In genomic region chr6:36050947-36051710, GRCh38 we compare ENCODE assay signal across 16 cellular contexts. TPM values are rescaled to one million over a fixed set of nuclear protein-coding genes. Genes with fewer than 3 reads are reported as not detected.
"Had no signal": no experiment of that assay in that cellular context is flagged by ENCODE, and none has a peak within 500 bp of the region (broad histone marks: within the 10 kb centered on the region; RNA-seq: fewer than 3 reads in every experiment).

No MANE protein-coding gene starts in this region.

- H3K36me3 Mint-ChIP-seq: mesothelial cell of epicardium, WTC11 had no signal

- H3K4me1 Mint-ChIP-seq: neural crest cell, WTC11 had no signal

- H3K9me3 Mint-ChIP-seq: effector memory CD8-positive, alpha-beta T cell; mesothelial cell of epicardium; neural crest cell; stimulated activated naive CD8-positive, alpha-beta T cell treated with anti-CD3 and anti-CD28 coated beads, Interleukin-15, amount 100 ng/mL, for 72 hours; T-helper 1 cell treated with Interleukin-12 subunit alpha and Interleukin-12 subunit beta and Interleukin-4 antibody, amounts not matched to agents 30 μg/mL and 1 μg/mL, for 36 hours; WTC11 had no signal

- H3K4me3 ChIP-seq: adrenal gland, ovary had no signal

- H3K27me3 ChIP-seq: adrenal gland, ovary had no signal

- H3K4me3 Mint-ChIP-seq: activated CD4-positive, alpha-beta T cell treated with anti-CD3 and anti-CD28 coated beads, Interleukin-2, amount 10 ng/mL, durations not matched to agents 7 days and 5 days; effector memory CD8-positive, alpha-beta T cell; mesothelial cell of epicardium; neural crest cell; stimulated activated naive CD8-positive, alpha-beta T cell treated with anti-CD3 and anti-CD28 coated beads, Interleukin-15, amount 100 ng/mL, for 72 hours; T-helper 1 cell treated with Interleukin-12 subunit alpha and Interleukin-12 subunit beta and Interleukin-4 antibody, amounts not matched to agents 30 μg/mL and 1 μg/mL, for 36 hours; WTC11 had no signal

- H3K27ac Mint-ChIP-seq: activated CD4-positive, alpha-beta T cell treated with anti-CD3 and anti-CD28 coated beads, Interleukin-2, amount 10 ng/mL, durations not matched to agents 7 days and 5 days; effector memory CD8-positive, alpha-beta T cell; mesothelial cell of epicardium; stimulated activated naive CD8-positive, alpha-beta T cell treated with anti-CD3 and anti-CD28 coated beads, Interleukin-15, amount 100 ng/mL, for 72 hours; T-helper 1 cell treated with Interleukin-12 subunit alpha and Interleukin-12 subunit beta and Interleukin-4 antibody, amounts not matched to agents 30 μg/mL and 1 μg/mL, for 36 hours; WTC11 had no signal

- H3K27me3 Mint-ChIP-seq: activated CD4-positive, alpha-beta T cell treated with anti-CD3 and anti-CD28 coated beads, Interleukin-2, amount 10 ng/mL, durations not matched to agents 7 days and 5 days; effector memory CD8-positive, alpha-beta T cell; stimulated activated naive CD8-positive, alpha-beta T cell treated with anti-CD3 and anti-CD28 coated beads, Interleukin-15, amount 100 ng/mL, for 72 hours had no signal

- H3K27ac ChIP-seq: adrenal gland, ovary had no signal

- H3K9me3 ChIP-seq: adrenal gland, ovary had no signal

- H3K36me3 ChIP-seq: ovary had no signal

- DNase-seq: activated naive CD4-positive, alpha-beta T cell treated with anti-CD3 and anti-CD28 coated beads, Interleukin-2, amount 50 U/mL, for 16 hours; adrenal gland; effector memory CD8-positive, alpha-beta T cell; ovary; stimulated activated CD4-positive, alpha-beta T cell treated with anti-CD3 and anti-CD28 coated beads, Interleukin-15, amount 100 ng/mL, for 24 hours; stimulated activated CD4-positive, alpha-beta T cell treated with anti-CD3 and anti-CD28 coated beads, Interleukin-4, amount 100 ng/mL, for 24 hours; stimulated activated naive CD8-positive, alpha-beta T cell treated with anti-CD3 and anti-CD28 coated beads, Interleukin-15, amount 100 ng/mL, for 72 hours had no signal

- ATAC-seq: effector memory CD8-positive, alpha-beta T cell; stimulated activated naive CD8-positive, alpha-beta T cell treated with anti-CD3 and anti-CD28 coated beads, Interleukin-15, amount 100 ng/mL, for 72 hours; WTC11 had no signal

RNA-seq across cellular contexts. Expression of gene SLC26A8, which starts 26.7 kb away (rescaled TPM):
- total RNA-seq: activated CD4-positive, alpha-beta T cell treated with anti-CD3 and anti-CD28 coated beads, Interleukin-2, amount 10 ng/mL, durations not matched to agents 7 days and 5 days; activated CD8-positive, alpha-beta memory T cell treated with anti-CD3 and anti-CD28 coated beads for 36 hours; epithelial cell of proximal tubule; fibroblast of villous mesenchyme; myocyte had no signal
